ENCODE assay signal across 11 cellular contexts in the genomic region with DNA sequence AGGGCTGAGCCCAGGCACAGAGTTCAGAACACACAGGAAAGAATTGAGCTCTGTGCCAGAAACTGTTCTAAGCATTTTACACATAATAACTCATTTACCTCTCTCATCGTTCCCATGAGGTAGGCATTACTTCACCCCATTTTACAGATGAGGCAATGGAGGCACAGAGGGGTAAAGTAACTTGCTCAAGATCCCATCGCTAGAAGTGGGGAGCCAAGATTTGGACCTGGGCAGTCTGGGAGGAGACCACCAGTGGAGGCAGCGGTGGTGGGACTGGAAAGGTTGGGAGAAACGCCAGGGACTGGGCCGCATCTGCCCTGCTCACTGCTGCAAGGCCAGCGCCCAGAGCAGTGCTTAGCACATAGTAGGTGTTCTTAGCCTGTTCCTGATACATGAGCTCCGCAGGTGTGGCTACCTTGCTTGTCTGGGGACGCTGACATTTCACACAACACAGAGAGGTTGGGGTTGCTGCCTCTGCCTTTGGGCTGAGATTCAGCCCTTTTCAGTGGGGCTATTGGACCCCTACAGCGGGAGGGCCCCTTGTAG. TPM values are rescaled to one million over a fixed set of nuclear protein-coding genes. Genes with fewer than 3 reads are reported as not detected.
DNase-seq lines count a peak whose midpoint lies in the region; ATAC-seq and TF ChIP-seq lines count a peak whose summit lies in the region.
"Had no signal": no experiment of that assay in that cellular context is flagged by ENCODE, and none has a peak within 500 bp of the region (broad histone marks: within the 10 kb centered on the region; RNA-seq: fewer than 3 reads in every experiment).

No MANE protein-coding gene starts in this region.

- peak overlapping the region in 7 of 10 donors; percentile 20 to 80 (median 61) for H3K27ac ChIP-seq in heart right ventricle
- peak overlapping the region; percentile 3 for H3K27ac ChIP-seq in muscle layer of colon (ENCODE audit: low read depth, low read length)
- peak overlapping the region; percentile 63 for H3K27ac ChIP-seq in vagina
- H3K27ac ChIP-seq: foreskin keratinocyte had no signal

- no peak for ATAC-seq in heart right ventricle
- no peak for ATAC-seq in left ventricle myocardium superior
- no peak for ATAC-seq in GM19463 (IDR thresholded peaks at IDR 0.05; ENCODE audit: unreplicated experiment)
- ATAC-seq in GM21717 (IDR thresholded peaks at IDR 0.05; ENCODE audit: unreplicated experiment): no peak

- H3K4me3 ChIP-seq in heart right ventricle (no peak overlapping the region), adipocyte (ENCODE audit: low read length) (no peak overlapping the region), muscle layer of colon (ENCODE audit: low read depth in 1 of 2, low read length in 2 of 2) (peak overlapping the region in 1 of 2 donors; percentile 19), vagina (no peak overlapping the region)

- DNase-seq in heart right ventricle (no peak), left ventricle myocardium superior (no peak), adipocyte (ENCODE audit: low read depth) (no peak), vagina (ENCODE audit: extremely low spot score in 2 of 2) (no peak), GM20000 (ENCODE audit: low spot score) (no peak)
- DNase-seq: GOT3 had no signal

- H3K27me3 ChIP-seq in heart right ventricle (no peaks in the 10 kb centered on the region), adipocyte (replicated peaks; ENCODE audit: control insufficient read depth, insufficient read depth, low read length) (no peaks in the 10 kb centered on the region), muscle layer of colon (ENCODE audit: control insufficient read depth in 1 of 2, insufficient read depth in 2 of 2, low read length in 2 of 2) (no peaks in the 10 kb centered on the region), vagina (no peaks in the 10 kb centered on the region)

- H3K36me3 ChIP-seq in heart right ventricle (no peaks in the 10 kb centered on the region), adipocyte (ENCODE audit: control insufficient read depth, insufficient read depth, low read length, severe bottlenecking) (no peaks in the 10 kb centered on the region), muscle layer of colon (ENCODE audit: insufficient read depth, low read length) (no peaks in the 10 kb centered on the region), vagina (no peaks in the 10 kb centered on the region)

- no peak for TF ChIP-seq POLR2A in vagina (IDR thresholded peaks at IDR 0.05)

- intact Hi-C loops in heart right ventricle (cut with DNase I) (loop anchor here in 8 of 10 donors (1.0 to 10.0 kb wide), 7 partner anchors 61 to 193 kb away; a partner anchor contains a TSS), left ventricle myocardium superior (cut with micrococcal nuclease) (no loop called here), vagina (cut with DNase I) (no loop called here)

- no peaks in the 10 kb centered on the region for H3K9me3 ChIP-seq in heart right ventricle
- no peaks in the 10 kb centered on the region for H3K9me3 ChIP-seq in adipocyte (ENCODE audit: control insufficient read depth, low read length)
- no peaks in the 10 kb centered on the region for H3K9me3 ChIP-seq in muscle layer of colon (ENCODE audit: low read length)
- H3K9me3 ChIP-seq in vagina: no peaks in the 10 kb centered on the region

- H3K9ac ChIP-seq in adipocyte (ENCODE audit: low read length) (peak overlapping the region; percentile 31), muscle layer of colon (ENCODE audit: low read length) (no peak overlapping the region)

- peaks cover 33 to 80% (median 56%) of the 10 kb centered on the region in 9 donors for H3K4me1 ChIP-seq in heart right ventricle
- H3K4me1 ChIP-seq in adipocyte (ENCODE audit: control insufficient read depth, insufficient read depth, low read length): peaks cover 51% of the 10 kb centered on the region
- peaks cover 40% of the 10 kb centered on the region for H3K4me1 ChIP-seq in muscle layer of colon (ENCODE audit: insufficient read depth, low read length)
- H3K4me1 ChIP-seq in vagina: peaks cover 43% of the 10 kb centered on the region

- WGBS in heart right ventricle, 2 donors: 82 to 86% methylated on average over 9 of the region's 9 CpGs

- TF ChIP-seq CTCF in heart right ventricle (IDR thresholded peaks at IDR 0.05): no peak
- no peak for TF ChIP-seq CTCF in vagina (IDR thresholded peaks at IDR 0.05)
- no peak for TF ChIP-seq CTCF in GM20000 (IDR thresholded peaks at IDR 0.05; ENCODE audit: extremely low read depth, missing control alignments)

RNA-seq across cellular contexts. Expression of a gene that starts 27.8 kb away (rescaled TPM):
- total RNA-seq in heart right ventricle: under 1 TPM in 3 of 10 donors, not detected in 7; 0.49 to 0.61 (median 0.56) TPM
- not detected for polyA plus RNA-seq in heart right ventricle
- not detected for total RNA-seq in left ventricle myocardium superior
- not detected for total RNA-seq in vagina
- total RNA-seq: aorta, foreskin keratinocyte had no signal
- polyA plus RNA-seq: foreskin keratinocyte had no signal

RNA-seq across cellular contexts. Expression of a gene that starts 50.7 kb away (rescaled TPM):
- total RNA-seq in heart right ventricle (100 to 1,000 TPM in 5 of 10 donors, 10 to 100 TPM in 5; 51.8 to 289 (median 99.3) TPM), left ventricle myocardium superior (113 TPM), vagina (199 TPM)
- 100 to 1,000 TPM in 1 of 2 donors, 10 to 100 TPM in 1; 49.0 to 129 TPM for polyA plus RNA-seq in heart right ventricle

Comparison
In these comparisons a context has a peak if more than half of its experiments do, and no peak if none do; other contexts are left out.
1. intact Hi-C loops: an anchor here in heart right ventricle (1.0 to 10.0 kb wide); none called in left ventricle myocardium superior and vagina.
2. H3K27ac ChIP-seq: peak in every context shown above with its lines; median percentile 63 in vagina; 61 in heart right ventricle; 3 in muscle layer of colon.